8 cellular contexts compared by ENCODE assay signal in the genomic region with DNA sequence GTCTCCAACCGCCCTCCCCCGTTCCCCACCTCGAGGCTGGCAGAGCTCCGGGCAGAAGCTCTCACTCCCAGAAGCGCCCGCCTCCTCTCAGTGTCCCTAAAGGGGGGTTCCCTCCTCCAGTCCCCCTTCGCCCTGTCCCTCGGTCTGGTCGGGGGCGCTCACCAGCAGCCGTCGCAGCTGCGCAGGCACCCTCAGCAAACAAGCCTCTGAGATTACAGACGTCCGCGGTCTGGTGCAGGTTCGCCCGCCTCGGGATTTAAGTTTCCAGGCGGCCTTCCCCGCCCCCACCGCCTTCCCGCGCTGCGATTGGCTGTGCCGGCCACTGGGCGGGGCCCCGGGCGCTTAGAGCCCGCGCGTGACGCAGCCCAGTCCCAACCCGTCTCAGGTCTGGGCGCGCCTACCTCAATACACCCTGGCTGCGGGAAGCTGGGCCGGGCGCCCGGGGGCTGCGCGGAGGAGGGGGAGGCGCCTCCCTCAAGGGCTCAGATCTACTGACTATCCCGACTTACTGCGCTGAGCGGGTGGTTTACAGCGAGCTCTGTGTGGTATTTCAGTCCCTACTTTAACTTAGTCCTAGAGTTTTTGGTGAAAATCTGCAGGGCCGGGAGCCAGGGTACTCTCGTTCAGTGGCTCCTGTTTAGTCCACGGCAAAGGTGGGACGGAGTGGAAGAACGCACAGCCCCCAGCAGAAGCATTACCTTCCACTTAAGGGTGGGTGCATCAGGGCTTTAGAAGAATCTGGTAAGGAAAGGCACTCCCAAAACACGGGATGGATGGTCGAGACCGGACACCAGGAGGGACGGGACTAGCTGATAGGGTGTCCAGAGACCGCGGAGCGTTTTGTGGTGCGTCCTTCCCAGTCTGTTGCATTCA. TPM values are rescaled to one million over a fixed set of nuclear protein-coding genes. Genes with fewer than 3 reads are reported as not detected.
DNase-seq lines count a peak whose midpoint lies in the region; ATAC-seq and TF ChIP-seq lines count a peak whose summit lies in the region.

A gene (minus strand): TSS at position 234 of the 873 bp plus-strand sequence. CDS start 1,099 bp downstream, outside the sequence.

- ATAC-seq in gastroesophageal sphincter: peak; percentile 99

- no peak for TF ChIP-seq EP300 in gastroesophageal sphincter (IDR thresholded peaks at IDR 0.05)

- WGBS in gastroesophageal sphincter (ENCODE audit: low coverage in 1 of 2), 2 donors: 0 to 3% methylated on average over 7 to 17 of the region's 60 CpGs

- no peaks in the 10 kb centered on the region for H3K36me3 ChIP-seq in gastroesophageal sphincter

- TF ChIP-seq CTCF in gastroesophageal sphincter (IDR thresholded peaks at IDR 0.05): peak in 2 of 4 experiments; percentile 12 to 18

- DNase-seq in DMS79 (lab: John Stamatoyannopoulos, UW): peak; percentile 28
- DNase-seq in GOT3 (lab: John Stamatoyannopoulos, UW): peak; percentile 35
- peak; percentile 92 for DNase-seq in LoVo (ENCODE audit: low spot score)
- peak; percentile 79 to 87 for DNase-seq in SHP77 (lab: John Stamatoyannopoulos, UW)
- DNase-seq in activated gamma-delta T cell treated with anti-CD3 and anti-CD28 coated beads, Interleukin-2, amount 50 U/mL, for 16 hours (ENCODE audit: low read depth): peak; percentile 23
- peak in 53 of 56 donors; percentile 15 to 89 (median 62) for DNase-seq in nucleus accumbens (lab: John Stamatoyannopoulos, UW)
- peak; percentile 4 to 84 (median 67) for DNase-seq in substantia nigra (lab: John Stamatoyannopoulos, UW)

- peak within 1 kb of the TSS; percentile 26 to 59 for H3K4me3 ChIP-seq in gastroesophageal sphincter

- peaks cover 51% of the 10 kb centered on the region for H3K27me3 ChIP-seq in gastroesophageal sphincter

- peaks cover 0 to 14% (median 8%) of the 10 kb centered on the region in 3 donors for H3K4me1 ChIP-seq in gastroesophageal sphincter

- peak within 1 kb of the TSS in 3 of 4 donors; percentile 50 to 64 (median 57) for H3K27ac ChIP-seq in gastroesophageal sphincter
- peak within 1 kb of the TSS; percentile 38 for H3K27ac ChIP-seq in substantia nigra (ENCODE audit: low read depth, low read length, poor library complexity, severe bottlenecking)

- peaks cover 0 to 6% (median 0%) of the 10 kb centered on the region in 3 donors for H3K9me3 ChIP-seq in gastroesophageal sphincter

- TF ChIP-seq POLR2A in gastroesophageal sphincter (IDR thresholded peaks at IDR 0.05): peak in 1 of 2 donors; percentile 29

RNA-seq across cellular contexts. Expression of the gene that starts here (rescaled TPM):
- total RNA-seq in gastroesophageal sphincter: under 1 TPM in 3 of 4 donors, not detected in 1; 0.19 to 0.93 (median 0.57) TPM

Comparison
In these comparisons a context has a peak if more than half of its experiments do, and no peak if none do; other contexts are left out.
1. Peak in every context shown above with its lines: DNase-seq, ATAC-seq, H3K4me3 ChIP-seq and H3K27ac ChIP-seq.
2. Peak in ATAC-seq, H3K4me3 ChIP-seq and H3K27ac ChIP-seq in gastroesophageal sphincter; RNA of the gene not detected or under 1 TPM.
3. DNase-seq: peak in every context shown above with its lines; median percentile 92 in LoVo; 83 in SHP77; 67 in substantia nigra; 62 in nucleus accumbens; 35 in GOT3; 28 in DMS79; 23 in activated gamma-delta T cell treated with anti-CD3 and anti-CD28 coated beads, Interleukin-2, amount 50 U/mL, for 16 hours.